In the genomic region with DNA sequence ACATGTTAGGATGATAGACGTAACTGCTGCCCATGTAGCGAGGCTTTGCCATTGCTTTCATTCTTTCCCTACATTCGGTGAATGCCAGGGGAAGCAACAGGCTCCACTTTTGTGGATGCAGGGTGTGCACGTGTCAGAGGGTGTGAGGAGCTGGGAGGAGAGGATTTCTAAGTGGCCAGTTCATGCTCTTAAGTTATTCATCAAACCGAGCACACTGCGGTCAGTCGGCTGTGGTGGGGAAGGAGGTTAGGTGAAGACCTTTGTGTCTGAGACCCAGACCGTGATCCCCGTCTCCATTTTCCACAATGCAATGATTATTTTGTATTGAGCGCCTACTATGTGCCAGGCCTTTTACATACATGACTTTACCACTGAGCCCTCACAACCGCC, we compare ENCODE assay signal across 8 cellular contexts.
DNase-seq lines count a peak whose midpoint lies in the region; FAIRE-seq and TF ChIP-seq lines count a peak whose summit lies in the region.

No MANE protein-coding gene starts in this region.

- H4K20me1 ChIP-seq in fibroblast of lung (ENCODE audit: control insufficient read depth, extremely low read depth, insufficient read depth, low read length): no peaks in the 10 kb centered on the region

- no peak overlapping the region for H3K27ac ChIP-seq in CD4-positive, alpha-beta memory T cell (ENCODE audit: low read depth, low read length)
- no peak overlapping the region for H3K27ac ChIP-seq in fibroblast of lung (ENCODE audit: insufficient read depth, low read length)

- H3K27ac Mint-ChIP-seq in CD4-positive, alpha-beta memory T cell: peak overlapping the region; percentile 35 to 92 (median 84)
- H3K27ac Mint-ChIP-seq in osteocyte (ENCODE audit: unreplicated experiment): peak overlapping the region; percentile 65

- H3K9me3 Mint-ChIP-seq in CD4-positive, alpha-beta memory T cell: peaks cover 0 to 4% (median 0%) of the 10 kb centered on the region in 8 donors
- H3K9me3 Mint-ChIP-seq in osteocyte (ENCODE audit: unreplicated experiment): no peaks in the 10 kb centered on the region

- peaks cover 0 to 5% of the 10 kb centered on the region in 2 donors for H3K36me3 Mint-ChIP-seq in CD4-positive, alpha-beta memory T cell
- no peaks in the 10 kb centered on the region for H3K36me3 Mint-ChIP-seq in osteocyte (ENCODE audit: unreplicated experiment)

- peaks cover 4% of the 10 kb centered on the region for H3K79me2 ChIP-seq in fibroblast of lung (ENCODE audit: control insufficient read depth, insufficient read depth, low read length)

- H3K27me3 ChIP-seq in CD4-positive, alpha-beta memory T cell (ENCODE audit: insufficient read depth, low read length): no peaks in the 10 kb centered on the region
- H3K27me3 ChIP-seq in fibroblast of lung (ENCODE audit: control insufficient read depth, insufficient read depth, low read length): no peaks in the 10 kb centered on the region

- H3K9me3 ChIP-seq in CD4-positive, alpha-beta memory T cell (ENCODE audit: control insufficient read depth in 1 of 2, low read length in 2 of 2): no peaks in the 10 kb centered on the region
- no peaks in the 10 kb centered on the region for H3K9me3 ChIP-seq in fibroblast of lung (ENCODE audit: control insufficient read depth, insufficient read depth, low read depth, low read length)

- POLR2A ChIA-PET in CD4-positive, alpha-beta memory T cell (lab: Charles Lee; ENCODE audit: partially characterized antibody): interaction anchor here (1.2 to 4.9 kb wide), 8 partner anchors 10 to 386 kb away, joined by 5 to 51 read pairs (median 11); no protein-coding TSS in a partner anchor

- no peak overlapping the region for H3K4me3 ChIP-seq in CD4-positive, alpha-beta memory T cell (ENCODE audit: low read length in 2 of 2)
- H3K4me3 ChIP-seq in fibroblast of lung (replicated peaks in 1 of 4; ENCODE audit: control extremely low read depth in 1 of 4, insufficient read depth in 1 of 4, low read depth in 3 of 4, low read length in 4 of 4): peak overlapping the region; percentile 23 to 86 (median 64)

- H3K4me1 ChIP-seq in CD4-positive, alpha-beta memory T cell (ENCODE audit: insufficient read depth, low read length): peaks cover 5% of the 10 kb centered on the region
- no peaks in the 10 kb centered on the region for H3K4me1 ChIP-seq in fibroblast of lung (ENCODE audit: control insufficient read depth, extremely low read depth, insufficient read depth, low read length)

- CTCF ChIA-PET in CD4-positive, alpha-beta memory T cell (lab: Charles Lee; ENCODE audit: partially characterized antibody): interaction anchor here (1.0 to 3.7 kb wide), 2 partner anchors 10 to 83 kb away, joined by 3 to 13 read pairs; no protein-coding TSS in a partner anchor

- H3K27me3 Mint-ChIP-seq in CD4-positive, alpha-beta memory T cell: peaks cover 12% of the 10 kb centered on the region in 2 donors
- H3K27me3 Mint-ChIP-seq in osteocyte (ENCODE audit: unreplicated experiment): no peaks in the 10 kb centered on the region

- no peak for FAIRE-seq in GM19239 (lab: Jason Lieb, UNC)

- H3K36me3 ChIP-seq in CD4-positive, alpha-beta memory T cell (ENCODE audit: insufficient read depth, low read length): no peaks in the 10 kb centered on the region
- H3K36me3 ChIP-seq in fibroblast of lung (ENCODE audit: control insufficient read depth, insufficient read depth, low read length): no peaks in the 10 kb centered on the region

- no peak overlapping the region for H3K9ac ChIP-seq in fibroblast of lung (ENCODE audit: insufficient read depth, low read length)

- H2AFZ ChIP-seq in fibroblast of lung (ENCODE audit: low read length): no peak overlapping the region

- H3K4me2 ChIP-seq in fibroblast of lung (ENCODE audit: extremely low read depth, insufficient read depth, low read length): peak overlapping the region; percentile 52

- TF ChIP-seq CTCF in fibroblast of lung (conservative IDR thresholded peaks at IDR 0.05 in 1 of 2, IDR thresholded peaks at IDR 0.05 in 1 of 2; ENCODE audit: low read depth in 1 of 2, low read length in 2 of 2): no peak
- no peak for TF ChIP-seq CTCF in osteocyte (IDR thresholded peaks at IDR 0.05)

- DNase-seq in CD4-positive, alpha-beta memory T cell: no peak
- DNase-seq in NCI-H2227 (lab: John Stamatoyannopoulos, UW; ENCODE audit: unreplicated experiment): peak; percentile 54
- DNase-seq in fibroblast of lung (ENCODE audit: low read depth in 2 of 2): peak; percentile 53 to 78
- no peak for DNase-seq in osteocyte (ENCODE audit: extremely low spot score, unreplicated experiment)
- no peak for DNase-seq in HCEC 1CT
- no peak for DNase-seq in inferior parietal cortex (ENCODE audit: extremely low spot score)
- no peak for DNase-seq in GM19239 (ENCODE audit: insufficient read length, low spot score)
- no peak for DNase-seq in NCI-H128 (lab: John Stamatoyannopoulos, UW; ENCODE audit: unreplicated experiment)

- intact Hi-C loops in CD4-positive, alpha-beta memory T cell (cut with micrococcal nuclease): loop anchor here (10.0 kb wide), 1 partner anchor 98 kb away; no protein-coding TSS in a partner anchor

- H3K4me3 Mint-ChIP-seq in CD4-positive, alpha-beta memory T cell: peak overlapping the region; percentile 74 to 90 (median 81)
- peak overlapping the region; percentile 73 for H3K4me3 Mint-ChIP-seq in osteocyte (ENCODE audit: unreplicated experiment)

- peaks cover 5 to 38% (median 21%) of the 10 kb centered on the region in 4 donors for H3K4me1 Mint-ChIP-seq in CD4-positive, alpha-beta memory T cell
- H3K4me1 Mint-ChIP-seq in osteocyte (ENCODE audit: unreplicated experiment): peaks cover 30% of the 10 kb centered on the region

Comparison
In these comparisons a context has a peak if more than half of its experiments do, and no peak if none do; other contexts are left out.
1. DNase-seq: peak in NCI-H2227 (single experiment) and fibroblast of lung (2 of 2); none in CD4-positive, alpha-beta memory T cell (0 of 5), osteocyte (single experiment), HCEC 1CT (single experiment), inferior parietal cortex (single experiment), GM19239 (single experiment) and NCI-H128 (single experiment).
2. H3K4me3 ChIP-seq: peak in fibroblast of lung (4 of 4); none in CD4-positive, alpha-beta memory T cell (0 of 2).